Comparison of ENCODE assay signal across 7 cellular contexts in genomic region chr7:123809471-123809870, GRCh38. TPM values are rescaled to one million over a fixed set of nuclear protein-coding genes. Genes with fewer than 3 reads are reported as not detected.
"Had no signal": no experiment of that assay in that cellular context is flagged by ENCODE, and none has a peak within 500 bp of the region (broad histone marks: within the 10 kb centered on the region; RNA-seq: fewer than 3 reads in every experiment).

No MANE protein-coding gene starts in this region.

- H3K4me3 ChIP-seq: K562 had no signal

- DNase-seq: IMR-90, KBM-7, KG1 had no signal

- H3K27ac ChIP-seq: HL-60 had no signal

RNA-seq across cellular contexts. Expression of gene HYAL4, which starts 35.5 kb away (rescaled TPM):
- polyA plus RNA-seq: HepG2, IgD-negative memory B cell, IMR-90, K562 had no signal
